Comparison of ENCODE assay signal across 13 cellular contexts in genomic region chr3:31456373-31456772, GRCh38.
DNase-seq lines count a peak whose midpoint lies in the region; ATAC-seq and TF ChIP-seq lines count a peak whose summit lies in the region.
"Had no signal": no experiment of that assay in that cellular context is flagged by ENCODE, and none has a peak within 500 bp of the region (broad histone marks: within the 10 kb centered on the region; RNA-seq: fewer than 3 reads in every experiment).

No MANE protein-coding gene starts in this region.

- peak; percentile 33 for DNase-seq in KG1 (lab: John Stamatoyannopoulos, UW)
- DNase-seq in NOMO-1 treated with DMSO at 0.1 percent for 48 hours (lab: John Stamatoyannopoulos, UW; ENCODE audit: unreplicated experiment) = peak; percentile 48
- peak; percentile 42 for DNase-seq in UCSD-AML1 (lab: John Stamatoyannopoulos, UW; ENCODE audit: unreplicated experiment)
- no peak for DNase-seq in RKO (ENCODE audit: low spot score)
- DNase-seq in type B pancreatic cell (ENCODE audit: extremely low spot score, unreplicated experiment) = no peak
- DNase-seq: DMS 273 treated with DMSO at 0.1 percent for 48 hours, H7, NCI-H1092 treated with DMSO at 0.1 percent for 48 hours, NCI-H1694, PC-9 had no signal

- H3K4me1 Mint-ChIP-seq in activated T-helper 17 cell treated with anti-CD3 and anti-CD28 coated beads, Interleukin-2, amount 50 U/mL, for 72 hours = no peaks in the 10 kb centered on the region
- no peaks in the 10 kb centered on the region for H3K4me1 Mint-ChIP-seq in type B pancreatic cell (ENCODE audit: unreplicated experiment)

- no peak overlapping the region for H3K27ac Mint-ChIP-seq in activated T-helper 17 cell treated with anti-CD3 and anti-CD28 coated beads, Interleukin-2, amount 50 U/mL, for 72 hours
- no peak overlapping the region for H3K27ac Mint-ChIP-seq in type B pancreatic cell
- H3K27ac Mint-ChIP-seq: T-helper 1 cell treated with Interleukin-12 subunit alpha and Interleukin-12 subunit beta and Interleukin-4 antibody, amounts not matched to agents 30 μg/mL and 1 μg/mL, for 36 hours had no signal

- H3K27me3 Mint-ChIP-seq in activated T-helper 17 cell treated with anti-CD3 and anti-CD28 coated beads, Interleukin-2, amount 50 U/mL, for 72 hours = no peaks in the 10 kb centered on the region
- no peaks in the 10 kb centered on the region for H3K27me3 Mint-ChIP-seq in type B pancreatic cell

- ATAC-seq in activated T-helper 17 cell treated with anti-CD3 and anti-CD28 coated beads, Interleukin-2, amount 50 U/mL, for 72 hours (replicated peaks) = no peak
- no peak for ATAC-seq in esophagus mucosa

- H3K9me3 Mint-ChIP-seq in activated T-helper 17 cell treated with anti-CD3 and anti-CD28 coated beads, Interleukin-2, amount 50 U/mL, for 72 hours = no peaks in the 10 kb centered on the region
- peaks cover 14% of the 10 kb centered on the region for H3K9me3 Mint-ChIP-seq in type B pancreatic cell

- TF ChIP-seq CTCF in type B pancreatic cell (conservative IDR thresholded peaks at IDR 0.05) = no peak

- H3K4me3 Mint-ChIP-seq in activated T-helper 17 cell treated with anti-CD3 and anti-CD28 coated beads, Interleukin-2, amount 50 U/mL, for 72 hours = no peak overlapping the region
- H3K4me3 Mint-ChIP-seq in type B pancreatic cell = no peak overlapping the region
- H3K4me3 Mint-ChIP-seq: T-helper 1 cell treated with Interleukin-12 subunit alpha and Interleukin-12 subunit beta and Interleukin-4 antibody, amounts not matched to agents 30 μg/mL and 1 μg/mL, for 36 hours had no signal

- H3K36me3 Mint-ChIP-seq in activated T-helper 17 cell treated with anti-CD3 and anti-CD28 coated beads, Interleukin-2, amount 50 U/mL, for 72 hours (ENCODE audit: low read depth) = no peaks in the 10 kb centered on the region
- no peaks in the 10 kb centered on the region for H3K36me3 Mint-ChIP-seq in type B pancreatic cell

Comparison
In these comparisons a context has a peak if more than half of its experiments do, and no peak if none do; other contexts are left out.
1. DNase-seq: peak in KG1 (single experiment), NOMO-1 treated with DMSO at 0.1 percent for 48 hours (single experiment) and UCSD-AML1 (single experiment); none in RKO (single experiment) and type B pancreatic cell (single experiment).